24 cellular contexts compared by ENCODE assay signal in the genomic region with DNA sequence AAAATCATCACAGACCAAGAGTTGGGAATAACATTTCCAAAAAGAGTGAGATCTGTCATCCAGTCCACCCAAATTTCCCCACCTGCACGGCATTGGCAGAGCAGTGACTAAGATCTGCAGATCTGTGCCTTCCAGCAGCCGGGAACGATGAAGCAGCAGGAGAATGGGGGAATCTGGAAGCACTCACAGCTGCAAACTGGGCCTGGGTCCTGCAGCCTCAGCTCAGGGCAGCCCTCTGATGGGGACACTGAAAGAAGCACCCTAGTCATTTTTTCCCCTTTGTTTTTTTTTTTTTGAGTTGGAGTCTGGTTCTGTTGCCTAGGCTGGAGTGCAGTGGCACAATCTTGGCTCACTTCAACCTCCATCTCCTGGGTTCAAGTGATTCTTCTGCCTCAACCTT. TPM values are rescaled to one million over a fixed set of nuclear protein-coding genes. Genes with fewer than 3 reads are reported as not detected.
"Had no signal": no experiment of that assay in that cellular context is flagged by ENCODE, and none has a peak within 500 bp of the region (broad histone marks: within the 10 kb centered on the region; RNA-seq: fewer than 3 reads in every experiment).

No MANE protein-coding gene starts in this region.

- H3K27ac ChIP-seq: body of pancreas, esophagus muscularis mucosa, hepatocyte, prostate gland, right atrium auricular region, upper lobe of left lung had no signal

- H3K4me1 Mint-ChIP-seq: activated CD4-positive, alpha-beta memory T cell treated with anti-CD3 and anti-CD28 coated beads, Interleukin-2, amount 10 ng/mL, durations not matched to agents 7 days and 5 days; activated CD4-positive, alpha-beta T cell treated with anti-CD3 and anti-CD28 coated beads, Interleukin-2, amount 10 ng/mL, durations not matched to agents 24 days and 14 days; activated naive CD8-positive, alpha-beta T cell treated with anti-CD3 and anti-CD28 coated beads, Interleukin-2, amount 50 U/mL, for 24 hours had no signal

- H3K27me3 ChIP-seq: body of pancreas, esophagus muscularis mucosa, hepatocyte, right atrium auricular region, upper lobe of left lung had no signal

- H3K79me2 ChIP-seq: hepatocyte had no signal

- DNase-seq: activated CD4-positive, alpha-beta memory T cell treated with anti-CD3 and anti-CD28 coated beads, Interleukin-2, amount 10 ng/mL, durations not matched to agents 7 days and 5 days; activated CD4-positive, alpha-beta T cell treated with anti-CD3 and anti-CD28 coated beads, Interleukin-2, amount 10 ng/mL, durations not matched to agents 24 days and 14 days; activated naive CD4-positive, alpha-beta T cell treated with anti-CD3 and anti-CD28 coated beads, Interleukin-2, amount 50 U/mL, for 16 hours; activated naive CD8-positive, alpha-beta T cell treated with anti-CD3 and anti-CD28 coated beads, Interleukin-2, amount 50 U/mL, for 24 hours; anterior cingulate cortex; body of pancreas; dermis blood vessel endothelial cell; effector memory CD4-positive, alpha-beta T cell; glutamatergic neuron; left ventricle myocardium superior; mammary epithelial cell; midbrain; natural killer cell; stimulated activated CD4-positive, alpha-beta T cell treated with anti-CD3 and anti-CD28 coated beads, Interleukin-4, amount 100 ng/mL, for 4 hours; stimulated activated naive CD8-positive, alpha-beta T cell treated with anti-CD3 and anti-CD28 coated beads, Interleukin-15, Interleukin-2, amounts not matched to agents 100 U/mL and 50 U/mL, for 24 hours; T-helper 17 cell; upper lobe of left lung had no signal

- H2AFZ ChIP-seq: hepatocyte had no signal

- H3K4me1 ChIP-seq: body of pancreas, esophagus muscularis mucosa, prostate gland, right atrium auricular region, upper lobe of left lung had no signal

- H3K36me3 Mint-ChIP-seq: natural killer cell had no signal

- H3K4me3 Mint-ChIP-seq: activated CD4-positive, alpha-beta memory T cell treated with anti-CD3 and anti-CD28 coated beads, Interleukin-2, amount 10 ng/mL, durations not matched to agents 7 days and 5 days; activated CD4-positive, alpha-beta T cell treated with anti-CD3 and anti-CD28 coated beads, Interleukin-2, amount 10 ng/mL, durations not matched to agents 24 days and 14 days; activated naive CD8-positive, alpha-beta T cell treated with anti-CD3 and anti-CD28 coated beads, Interleukin-2, amount 50 U/mL, for 24 hours; natural killer cell; T-helper 17 cell had no signal

- H3K4me2 ChIP-seq: hepatocyte had no signal

- H3K9me3 ChIP-seq: body of pancreas, esophagus muscularis mucosa, prostate gland, right atrium auricular region, upper lobe of left lung had no signal

- H3K27me3 Mint-ChIP-seq: activated naive CD8-positive, alpha-beta T cell treated with anti-CD3 and anti-CD28 coated beads, Interleukin-2, amount 50 U/mL, for 24 hours; T-helper 17 cell had no signal

- H3K27ac Mint-ChIP-seq: activated CD4-positive, alpha-beta memory T cell treated with anti-CD3 and anti-CD28 coated beads, Interleukin-2, amount 10 ng/mL, durations not matched to agents 7 days and 5 days; activated CD4-positive, alpha-beta T cell treated with anti-CD3 and anti-CD28 coated beads, Interleukin-2, amount 10 ng/mL, durations not matched to agents 24 days and 14 days; activated naive CD8-positive, alpha-beta T cell treated with anti-CD3 and anti-CD28 coated beads, Interleukin-2, amount 50 U/mL, for 24 hours; natural killer cell; T-helper 17 cell had no signal

- H3K4me3 ChIP-seq: body of pancreas, esophagus muscularis mucosa, hepatocyte, prostate gland, right atrium auricular region, upper lobe of left lung had no signal

- H3K36me3 ChIP-seq: esophagus muscularis mucosa, prostate gland, right atrium auricular region, upper lobe of left lung had no signal

- H3K9me3 Mint-ChIP-seq: activated CD4-positive, alpha-beta memory T cell treated with anti-CD3 and anti-CD28 coated beads, Interleukin-2, amount 10 ng/mL, durations not matched to agents 7 days and 5 days; activated CD4-positive, alpha-beta T cell treated with anti-CD3 and anti-CD28 coated beads, Interleukin-2, amount 10 ng/mL, durations not matched to agents 24 days and 14 days; activated naive CD8-positive, alpha-beta T cell treated with anti-CD3 and anti-CD28 coated beads, Interleukin-2, amount 50 U/mL, for 24 hours; natural killer cell had no signal

RNA-seq across cellular contexts. Expression of a gene that starts 4.4 kb away (rescaled TPM):
- total RNA-seq: activated CD4-positive, alpha-beta T cell treated with anti-CD3 and anti-CD28 coated beads, Interleukin-2, amount 10 ng/mL, durations not matched to agents 24 days and 14 days; body of pancreas; cardiac septum; dermis blood vessel endothelial cell; esophagus muscularis mucosa; left ventricle myocardium superior; mammary epithelial cell; osteocyte; subcutaneous adipose tissue had no signal
- polyA plus RNA-seq: hepatocyte, mammary epithelial cell had no signal
